ENCODE assay signal across 8 cellular contexts in genomic region chr4:48109413-48110263, GRCh38. TPM values are rescaled to one million over a fixed set of nuclear protein-coding genes. Genes with fewer than 3 reads are reported as not detected.
DNase-seq lines count a peak whose midpoint lies in the region; ATAC-seq and TF ChIP-seq lines count a peak whose summit lies in the region.

No MANE protein-coding gene starts in this region.

- TF ChIP-seq POLR2A in vagina (IDR thresholded peaks at IDR 0.05): no peak

- no peak for TF ChIP-seq CTCF in WTC11 (IDR thresholded peaks at IDR 0.05)
- peak in 2 of 3 experiments; percentile 20 to 31 for TF ChIP-seq CTCF in vagina (IDR thresholded peaks at IDR 0.05)

- no peak overlapping the region for H3K27ac Mint-ChIP-seq in activated CD4-positive, alpha-beta T cell treated with anti-CD3 and anti-CD28 coated beads, Interleukin-2, amount 10 ng/mL, durations not matched to agents 24 days and 14 days
- no peak overlapping the region for H3K27ac Mint-ChIP-seq in WTC11

- no peaks in the 10 kb centered on the region for H3K36me3 ChIP-seq in vagina

- H3K9me3 ChIP-seq in vagina: no peaks in the 10 kb centered on the region

- peak; percentile 77 for DNase-seq in activated CD4-positive, alpha-beta T cell treated with anti-CD3 and anti-CD28 coated beads, Interleukin-2, amount 10 ng/mL, durations not matched to agents 24 days and 14 days
- DNase-seq in activated CD4-positive, alpha-beta T cell treated with anti-CD3 and anti-CD28 coated beads, Interleukin-2, amount 50 U/mL, for 4 hours: no peak
- DNase-seq in M059J (ENCODE audit: low read depth): peak; percentile 66
- DNase-seq in WTC11 (ENCODE audit: low spot score): no peak
- peak; percentile 63 for DNase-seq in iPS-NIHi11 (ENCODE audit: low spot score)
- no peak for DNase-seq in vagina (ENCODE audit: extremely low spot score in 2 of 2)
- DNase-seq in COLO668 (lab: John Stamatoyannopoulos, UW; ENCODE audit: unreplicated experiment): no peak

- H3K27ac ChIP-seq in vagina: no peak overlapping the region

- POLR2A ChIA-PET in WTC11 (lab: Charles Lee): interaction anchor here (0.6 kb wide), 1 partner anchor 12 kb away, joined by 5 read pairs; no protein-coding TSS in a partner anchor

- peaks cover 45% of the 10 kb centered on the region for H3K36me3 Mint-ChIP-seq in activated CD4-positive, alpha-beta T cell treated with anti-CD3 and anti-CD28 coated beads, Interleukin-2, amount 10 ng/mL, durations not matched to agents 24 days and 14 days (ENCODE audit: low read depth)
- H3K36me3 Mint-ChIP-seq in WTC11: no peaks in the 10 kb centered on the region

- H3K4me1 ChIP-seq in vagina: no peaks in the 10 kb centered on the region

- CTCF ChIA-PET in WTC11 (lab: Charles Lee): interaction anchor here (0.6 to 1.3 kb wide), 6 partner anchors 18 to 424 kb away, joined by 3 to 5 read pairs (median 3); no protein-coding TSS in a partner anchor

- H3K4me1 Mint-ChIP-seq in activated CD4-positive, alpha-beta T cell treated with anti-CD3 and anti-CD28 coated beads, Interleukin-2, amount 10 ng/mL, durations not matched to agents 24 days and 14 days: peaks cover 27% of the 10 kb centered on the region
- H3K4me1 Mint-ChIP-seq in WTC11: peaks cover 45% of the 10 kb centered on the region

- peak; percentile 75 for ATAC-seq in GM21723 (IDR thresholded peaks at IDR 0.05; ENCODE audit: unreplicated experiment)
- peak; percentile 83 for ATAC-seq in WTC11

- no peak overlapping the region for H3K4me3 Mint-ChIP-seq in activated CD4-positive, alpha-beta T cell treated with anti-CD3 and anti-CD28 coated beads, Interleukin-2, amount 10 ng/mL, durations not matched to agents 24 days and 14 days
- H3K4me3 Mint-ChIP-seq in WTC11: no peak overlapping the region

- no peaks in the 10 kb centered on the region for H3K27me3 ChIP-seq in vagina

- no peaks in the 10 kb centered on the region for H3K27me3 Mint-ChIP-seq in activated CD4-positive, alpha-beta T cell treated with anti-CD3 and anti-CD28 coated beads, Interleukin-2, amount 10 ng/mL, durations not matched to agents 24 days and 14 days
- no peaks in the 10 kb centered on the region for H3K27me3 Mint-ChIP-seq in WTC11 (ENCODE audit: low read depth)

- H3K9me3 Mint-ChIP-seq in activated CD4-positive, alpha-beta T cell treated with anti-CD3 and anti-CD28 coated beads, Interleukin-2, amount 10 ng/mL, durations not matched to agents 24 days and 14 days: no peaks in the 10 kb centered on the region
- H3K9me3 Mint-ChIP-seq in WTC11: no peaks in the 10 kb centered on the region

- intact Hi-C loops in activated CD4-positive, alpha-beta T cell treated with anti-CD3 and anti-CD28 coated beads, Interleukin-2, amount 10 ng/mL, durations not matched to agents 24 days and 14 days (cut with micrococcal nuclease): no loop called here
- intact Hi-C loops in vagina (cut with DNase I): no loop called here

- H3K4me3 ChIP-seq in vagina: no peak overlapping the region

TF ChIP-seq in WTC11, 78 proteins besides CTCF, POLR2A, EP300 and RAD21:
- no peak for TF ChIP-seq ZNF396 (CRISPR knock-in tag; IDR thresholded peaks at IDR 0.05; ENCODE audit: borderline replicate concordance)
- TF ChIP-seq ZNF121 (CRISPR knock-in tag; IDR thresholded peaks at IDR 0.05): no peak
- no peak for TF ChIP-seq MXD4 (CRISPR knock-in tag; IDR thresholded peaks at IDR 0.05; ENCODE audit: borderline replicate concordance)
- TF ChIP-seq, protein P1, sequence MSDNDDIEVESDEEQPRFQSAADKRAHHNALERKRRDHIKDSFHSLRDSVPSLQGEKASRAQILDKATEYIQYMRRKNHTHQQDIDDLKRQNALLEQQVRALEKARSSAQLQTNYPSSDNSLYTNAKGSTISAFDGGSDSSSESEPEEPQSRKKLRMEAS (CRISPR knock-in tag; IDR thresholded peaks at IDR 0.05): no peak
- no peak for TF ChIP-seq CREB1 (CRISPR knock-in tag; IDR thresholded peaks at IDR 0.05)
- TF ChIP-seq GTF2I (CRISPR knock-in tag; conservative IDR thresholded peaks at IDR 0.05): no peak
- no peak for TF ChIP-seq ZBTB21 (CRISPR knock-in tag; IDR thresholded peaks at IDR 0.05; ENCODE audit: borderline replicate concordance)
- TF ChIP-seq, protein P2, sequence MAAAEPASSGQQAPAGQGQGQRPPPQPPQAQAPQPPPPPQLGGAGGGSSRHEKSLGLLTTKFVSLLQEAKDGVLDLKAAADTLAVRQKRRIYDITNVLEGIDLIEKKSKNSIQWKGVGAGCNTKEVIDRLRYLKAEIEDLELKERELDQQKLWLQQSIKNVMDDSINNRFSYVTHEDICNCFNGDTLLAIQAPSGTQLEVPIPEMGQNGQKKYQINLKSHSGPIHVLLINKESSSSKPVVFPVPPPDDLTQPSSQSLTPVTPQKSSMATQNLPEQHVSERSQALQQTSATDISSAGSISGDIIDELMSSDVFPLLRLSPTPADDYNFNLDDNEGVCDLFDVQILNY (CRISPR knock-in tag; IDR thresholded peaks at IDR 0.05): no peak
- TF ChIP-seq, protein P3, sequence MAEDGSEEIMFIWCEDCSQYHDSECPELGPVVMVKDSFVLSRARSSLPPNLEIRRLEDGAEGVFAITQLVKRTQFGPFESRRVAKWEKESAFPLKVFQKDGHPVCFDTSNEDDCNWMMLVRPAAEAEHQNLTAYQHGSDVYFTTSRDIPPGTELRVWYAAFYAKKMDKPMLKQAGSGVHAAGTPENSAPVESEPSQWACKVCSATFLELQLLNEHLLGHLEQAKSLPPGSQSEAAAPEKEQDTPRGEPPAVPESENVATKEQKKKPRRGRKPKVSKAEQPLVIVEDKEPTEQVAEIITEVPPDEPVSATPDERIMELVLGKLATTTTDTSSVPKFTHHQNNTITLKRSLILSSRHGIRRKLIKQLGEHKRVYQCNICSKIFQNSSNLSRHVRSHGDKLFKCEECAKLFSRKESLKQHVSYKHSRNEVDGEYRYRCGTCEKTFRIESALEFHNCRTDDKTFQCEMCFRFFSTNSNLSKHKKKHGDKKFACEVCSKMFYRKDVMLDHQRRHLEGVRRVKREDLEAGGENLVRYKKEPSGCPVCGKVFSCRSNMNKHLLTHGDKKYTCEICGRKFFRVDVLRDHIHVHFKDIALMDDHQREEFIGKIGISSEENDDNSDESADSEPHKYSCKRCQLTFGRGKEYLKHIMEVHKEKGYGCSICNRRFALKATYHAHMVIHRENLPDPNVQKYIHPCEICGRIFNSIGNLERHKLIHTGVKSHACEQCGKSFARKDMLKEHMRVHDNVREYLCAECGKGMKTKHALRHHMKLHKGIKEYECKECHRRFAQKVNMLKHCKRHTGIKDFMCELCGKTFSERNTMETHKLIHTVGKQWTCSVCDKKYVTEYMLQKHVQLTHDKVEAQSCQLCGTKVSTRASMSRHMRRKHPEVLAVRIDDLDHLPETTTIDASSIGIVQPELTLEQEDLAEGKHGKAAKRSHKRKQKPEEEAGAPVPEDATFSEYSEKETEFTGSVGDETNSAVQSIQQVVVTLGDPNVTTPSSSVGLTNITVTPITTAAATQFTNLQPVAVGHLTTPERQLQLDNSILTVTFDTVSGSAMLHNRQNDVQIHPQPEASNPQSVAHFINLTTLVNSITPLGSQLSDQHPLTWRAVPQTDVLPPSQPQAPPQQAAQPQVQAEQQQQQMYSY (CRISPR knock-in tag; IDR thresholded peaks at IDR 0.05): no peak
- no peak for TF ChIP-seq NR1H2 (CRISPR knock-in tag; IDR thresholded peaks at IDR 0.05)
- no peak for TF ChIP-seq TEAD1 (CRISPR knock-in tag; IDR thresholded peaks at IDR 0.05)

RNA-seq across cellular contexts. Expression of gene TXK, which starts 24.4 kb away (rescaled TPM):
- 7.6 and 8.0 TPM in 2 replicates for total RNA-seq in activated CD4-positive, alpha-beta T cell treated with anti-CD3 and anti-CD28 coated beads, Interleukin-2, amount 10 ng/mL, durations not matched to agents 24 days and 14 days
- 0.15 and 0.69 TPM in 2 replicates for total RNA-seq in M059J (2014; rRNA removed; shearing (Covaris generic))
- total RNA-seq in WTC11 (2021): 0.39 to 0.70 TPM (median 0.41 TPM) in 3 replicates
- 8.1 TPM for total RNA-seq in vagina

Comparison
In these comparisons a context has a peak if more than half of its experiments do, and no peak if none do; other contexts are left out.
1. DNase-seq: peak in activated CD4-positive, alpha-beta T cell treated with anti-CD3 and anti-CD28 coated beads, Interleukin-2, amount 10 ng/mL, durations not matched to agents 24 days and 14 days (single experiment), M059J (single experiment) and iPS-NIHi11 (single experiment); none in activated CD4-positive, alpha-beta T cell treated with anti-CD3 and anti-CD28 coated beads, Interleukin-2, amount 50 U/mL, for 4 hours (0 of 2), WTC11 (single experiment), vagina (0 of 2) and COLO668 (single experiment).